21 cellular contexts compared by ENCODE assay signal in the genomic region with DNA sequence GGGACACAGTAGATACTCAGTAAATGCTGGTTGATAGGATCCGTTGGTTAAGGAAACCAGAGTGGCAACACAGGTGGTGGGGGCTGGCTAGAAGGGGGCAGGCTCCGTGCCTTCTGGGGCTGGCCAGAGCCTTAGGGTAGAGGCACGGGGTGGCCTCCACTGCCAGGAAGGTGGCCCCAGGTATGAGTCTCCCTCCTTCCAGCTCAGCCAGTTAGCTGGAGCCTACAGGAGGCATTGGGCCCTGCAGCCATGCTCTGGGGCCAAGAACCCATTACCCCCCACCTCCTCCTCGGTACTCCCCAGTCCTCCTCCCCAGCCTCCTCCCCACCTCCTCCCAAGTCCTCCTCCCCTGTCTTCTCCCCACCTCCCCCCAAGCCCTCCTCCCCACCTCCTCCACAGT.
DNase-seq lines count a peak whose midpoint lies in the region; ATAC-seq lines count a peak whose summit lies in the region.
"Had no signal": no experiment of that assay in that cellular context is flagged by ENCODE, and none has a peak within 500 bp of the region (broad histone marks: within the 10 kb centered on the region; RNA-seq: fewer than 3 reads in every experiment).

No MANE protein-coding gene starts in this region.

- H3K27ac Mint-ChIP-seq in memory B cell: peak overlapping the region; percentile 54
- peak overlapping the region; percentile 74 for H3K27ac Mint-ChIP-seq in stimulated activated memory B cell treated with anti-CD40 and anti-IgM and Interleukin-4, amounts not matched to agents 10 μg/mL and 1 μg/mL and 100 μg/mL, for 72 hours
- H3K27ac Mint-ChIP-seq: activated naive CD4-positive, alpha-beta T cell treated with anti-CD3 and anti-CD28 coated beads, Interleukin-2, amount 10 ng/mL, durations not matched to agents 7 days and 5 days had no signal

- no peak overlapping the region for H3K4me3 Mint-ChIP-seq in memory B cell
- H3K4me3 Mint-ChIP-seq in stimulated activated memory B cell treated with anti-CD40 and anti-IgM and Interleukin-4, amounts not matched to agents 10 μg/mL and 1 μg/mL and 100 μg/mL, for 72 hours: no peak overlapping the region
- H3K4me3 Mint-ChIP-seq: activated naive CD4-positive, alpha-beta T cell treated with anti-CD3 and anti-CD28 coated beads, Interleukin-2, amount 10 ng/mL, durations not matched to agents 7 days and 5 days had no signal

- ATAC-seq in memory B cell (ENCODE audit: low read depth): no peak
- no peak for ATAC-seq in stimulated activated memory B cell treated with anti-CD40 and anti-IgM and Interleukin-4, amounts not matched to agents 10 μg/mL and 1 μg/mL and 100 μg/mL, for 72 hours
- ATAC-seq in GM18868 (IDR thresholded peaks at IDR 0.05; ENCODE audit: unreplicated experiment): no peak
- ATAC-seq: GM12878, upper lobe of right lung had no signal

- intact Hi-C loops in head of caudate nucleus (cut with DNase I): no loop called here

- H3K36me3 ChIP-seq in KOPT-K1 (ENCODE audit: insufficient read depth, low read length): peaks cover 18% of the 10 kb centered on the region; the same call in 1 of the 2 replicates

- peaks cover 10% of the 10 kb centered on the region for H3K36me3 Mint-ChIP-seq in memory B cell
- H3K36me3 Mint-ChIP-seq in stimulated activated memory B cell treated with anti-CD40 and anti-IgM and Interleukin-4, amounts not matched to agents 10 μg/mL and 1 μg/mL and 100 μg/mL, for 72 hours: peaks cover 29% of the 10 kb centered on the region
- H3K36me3 Mint-ChIP-seq: activated naive CD4-positive, alpha-beta T cell treated with anti-CD3 and anti-CD28 coated beads, Interleukin-2, amount 10 ng/mL, durations not matched to agents 7 days and 5 days had no signal

- no peaks in the 10 kb centered on the region for H3K27me3 Mint-ChIP-seq in memory B cell
- H3K27me3 Mint-ChIP-seq in stimulated activated memory B cell treated with anti-CD40 and anti-IgM and Interleukin-4, amounts not matched to agents 10 μg/mL and 1 μg/mL and 100 μg/mL, for 72 hours: no peaks in the 10 kb centered on the region

- DNase-seq in memory B cell (ENCODE audit: low spot score in 2 of 2) (no peak), head of caudate nucleus (no peak), NK-92 (lab: John Stamatoyannopoulos, UW; ENCODE audit: unreplicated experiment) (no peak), SHP77 treated with DMSO at 0.1 percent for 48 hours (lab: John Stamatoyannopoulos, UW) (no peak)
- DNase-seq: activated CD4-positive, alpha-beta T cell treated with anti-CD3 and anti-CD28 coated beads for 4 hours; activated naive CD4-positive, alpha-beta T cell treated with anti-CD3 and anti-CD28 coated beads, Interleukin-2, amount 10 ng/mL, durations not matched to agents 7 days and 5 days; BE2C; GDM1; hippocampal formation; kidney glomerular epithelial cell; NCI-H2081 treated with DMSO at 0.1 percent for 48 hours; NCI-H524; small intestine; T-helper 9 cell; upper lobe of right lung had no signal

- no peaks in the 10 kb centered on the region for H3K9me3 Mint-ChIP-seq in memory B cell
- no peaks in the 10 kb centered on the region for H3K9me3 Mint-ChIP-seq in stimulated activated memory B cell treated with anti-CD40 and anti-IgM and Interleukin-4, amounts not matched to agents 10 μg/mL and 1 μg/mL and 100 μg/mL, for 72 hours
- H3K9me3 Mint-ChIP-seq: activated naive CD4-positive, alpha-beta T cell treated with anti-CD3 and anti-CD28 coated beads, Interleukin-2, amount 10 ng/mL, durations not matched to agents 7 days and 5 days had no signal

- no peaks in the 10 kb centered on the region for H3K9me3 ChIP-seq in KOPT-K1 (ENCODE audit: insufficient read depth, low read length, poor library complexity, severe bottlenecking)
- H3K9me3 ChIP-seq: BE2C, SJSA1, upper lobe of right lung had no signal

- H3K4me1 Mint-ChIP-seq in memory B cell: peaks cover 40% of the 10 kb centered on the region
- H3K4me1 Mint-ChIP-seq in stimulated activated memory B cell treated with anti-CD40 and anti-IgM and Interleukin-4, amounts not matched to agents 10 μg/mL and 1 μg/mL and 100 μg/mL, for 72 hours: peaks cover 83% of the 10 kb centered on the region
- H3K4me1 Mint-ChIP-seq: activated naive CD4-positive, alpha-beta T cell treated with anti-CD3 and anti-CD28 coated beads, Interleukin-2, amount 10 ng/mL, durations not matched to agents 7 days and 5 days had no signal

- H3K27ac ChIP-seq in KOPT-K1 (ENCODE audit: low read depth, low read length, poor library complexity, severe bottlenecking) (peak overlapping the region; percentile 54), angular gyrus (ENCODE audit: low read depth, low read length) (peak overlapping the region; percentile 69)
- H3K27ac ChIP-seq: SJSA1, upper lobe of right lung had no signal
